Comparison of ENCODE assay signal across 8 cellular contexts in the genomic region with DNA sequence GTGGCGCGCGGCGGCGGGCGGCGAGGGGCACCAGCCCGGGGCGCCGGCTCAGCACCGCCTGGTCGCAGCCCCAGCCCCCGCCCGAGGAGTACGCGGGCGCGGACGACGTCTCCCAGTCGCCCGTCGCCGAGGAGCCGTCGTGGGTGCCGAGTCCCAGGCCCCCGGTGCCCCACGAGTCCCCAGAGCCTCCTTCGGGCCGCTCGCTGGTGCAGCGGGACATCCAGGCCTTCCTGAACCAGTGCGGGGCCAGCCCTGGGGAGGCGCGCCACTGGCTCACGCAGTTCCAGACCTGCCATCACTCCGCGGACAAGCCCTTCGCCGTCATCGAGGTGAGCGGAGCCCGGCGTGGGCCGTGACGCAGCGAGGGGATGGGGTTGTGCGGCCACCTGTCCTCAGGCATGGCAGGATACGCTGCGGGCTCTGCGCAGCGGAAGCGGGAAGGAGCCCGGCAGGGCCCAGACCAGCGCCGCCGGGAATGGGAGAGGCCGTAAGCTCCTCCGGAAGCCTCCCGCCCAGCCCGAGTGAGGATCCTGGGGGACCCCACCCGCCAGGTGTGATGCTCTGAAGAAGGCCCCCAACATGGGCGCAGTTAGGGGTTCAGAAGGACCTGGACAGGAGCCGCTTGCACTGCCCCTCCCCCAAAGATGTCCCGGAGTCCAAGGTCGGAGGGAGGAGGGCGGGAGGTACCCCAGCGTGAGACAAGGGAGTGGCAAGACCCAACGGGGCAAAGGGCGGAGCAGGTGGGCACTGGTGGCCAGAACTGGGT. TPM values are rescaled to one million over a fixed set of nuclear protein-coding genes. Genes with fewer than 3 reads are reported as not detected.
DNase-seq lines count a peak whose midpoint lies in the region; ATAC-seq and TF ChIP-seq lines count a peak whose summit lies in the region.

No MANE protein-coding gene starts in this region.

- peaks cover 10% of the 10 kb centered on the region for H3K36me3 Mint-ChIP-seq in central memory CD8-positive, alpha-beta T cell (ENCODE audit: insufficient read depth)

- H3K27ac Mint-ChIP-seq in central memory CD8-positive, alpha-beta T cell (ENCODE audit: low read depth), result no peak overlapping the region

- TF ChIP-seq EP300 in tibial nerve (IDR thresholded peaks at IDR 0.05), result no peak

- TF ChIP-seq CTCF in lung (IDR thresholded peaks at IDR 0.05; ENCODE audit: control extremely low read depth, extremely low read depth), result no peak
- no peak for TF ChIP-seq CTCF in tibial nerve (IDR thresholded peaks at IDR 0.05)

- no peak overlapping the region for H3K9ac ChIP-seq in Karpas-422 (ENCODE audit: low read length)

- peak overlapping the region; percentile 12 for H3K4me3 ChIP-seq in lung
- H3K4me3 ChIP-seq in tibial nerve, result peak overlapping the region in 3 of 4 donors; percentile 4 to 62 (median 57)
- H3K4me3 ChIP-seq in Karpas-422 (ENCODE audit: low read length), result no peak overlapping the region

- no peak for TF ChIP-seq POLR2A in tibial nerve (IDR thresholded peaks at IDR 0.05)

- H3K27ac ChIP-seq in lung (ENCODE audit: low read depth in 1 of 2, low read length in 1 of 2), result peak overlapping the region in 1 of 2 donors; percentile 48
- H3K27ac ChIP-seq in tibial nerve, result peak overlapping the region in 2 of 4 donors; percentile 61 to 69
- H3K27ac ChIP-seq in Karpas-422 (ENCODE audit: low read length), result no peak overlapping the region

- H3K27me3 Mint-ChIP-seq in central memory CD8-positive, alpha-beta T cell, result peaks cover 9% of the 10 kb centered on the region

- no peaks in the 10 kb centered on the region for H3K27me3 ChIP-seq in lung (ENCODE audit: control insufficient read depth, insufficient read depth)
- H3K27me3 ChIP-seq in tibial nerve, result peaks cover 3 to 67% of the 10 kb centered on the region in 2 donors
- H3K27me3 ChIP-seq in Karpas-422 (ENCODE audit: low read length), result no peaks in the 10 kb centered on the region

- no peak for ATAC-seq in central memory CD8-positive, alpha-beta T cell (replicated peaks; ENCODE audit: extremely low read depth, poor library complexity, severe bottlenecking)
- ATAC-seq in lung (ENCODE audit: insufficient read depth, low FRiP score), result no peak
- no peak for ATAC-seq in HG02885 (IDR thresholded peaks at IDR 0.05; ENCODE audit: poor library complexity, unreplicated experiment)
- no peak for ATAC-seq in HG03439 (IDR thresholded peaks at IDR 0.05; ENCODE audit: unreplicated experiment)

- WGBS in lung, 2 donors, result 2 to 5% methylated on average over 57 to 71 of the region's 71 CpGs
- WGBS in tibial nerve, 2 donors, result 4 to 5% methylated on average over 18 to 59 of the region's 71 CpGs

- H3K9me2 ChIP-seq in Karpas-422 (replicated peaks; ENCODE audit: insufficient read depth, low read length), result no peaks in the 10 kb centered on the region

- H3K9me3 Mint-ChIP-seq in central memory CD8-positive, alpha-beta T cell, result no peaks in the 10 kb centered on the region

- H3K4me1 ChIP-seq in lung (ENCODE audit: control insufficient read depth in 2 of 2, insufficient read depth in 2 of 2, low read length in 2 of 2), result peaks cover 7 to 24% of the 10 kb centered on the region in 2 donors
- H3K4me1 ChIP-seq in tibial nerve, result peaks cover 0 to 42% (median 31%) of the 10 kb centered on the region in 4 donors
- H3K4me1 ChIP-seq in Karpas-422 (ENCODE audit: low read length), result peaks cover 31% of the 10 kb centered on the region

- no peaks in the 10 kb centered on the region for H4K20me1 ChIP-seq in Karpas-422 (ENCODE audit: insufficient read depth, low read depth, low read length)

- no peaks in the 10 kb centered on the region for H3K9me3 ChIP-seq in lung (ENCODE audit: control insufficient read depth in 2 of 2, insufficient read depth in 1 of 2, low read length in 1 of 2)
- H3K9me3 ChIP-seq in tibial nerve, result no peaks in the 10 kb centered on the region
- no peaks in the 10 kb centered on the region for H3K9me3 ChIP-seq in Karpas-422 (ENCODE audit: low read length)

- peaks cover 22% of the 10 kb centered on the region for H3K4me1 Mint-ChIP-seq in central memory CD8-positive, alpha-beta T cell

- peak overlapping the region; percentile 86 for H3K4me3 Mint-ChIP-seq in central memory CD8-positive, alpha-beta T cell

- no peak overlapping the region for H2AFZ ChIP-seq in Karpas-422 (ENCODE audit: low read length)

- H3K36me3 ChIP-seq in lung (ENCODE audit: control insufficient read depth in 2 of 2, insufficient read depth in 2 of 2, low read length in 2 of 2) (peaks cover 0 to 7% of the 10 kb centered on the region in 2 donors), tibial nerve (peaks cover 0 to 9% (median 0%) of the 10 kb centered on the region in 3 donors), Karpas-422 (ENCODE audit: insufficient read depth, low read length) (no peaks in the 10 kb centered on the region)

- no peak overlapping the region for H3K4me2 ChIP-seq in Karpas-422 (ENCODE audit: low read depth, low read length, poor library complexity, severe bottlenecking)

- peak; percentile 68 for DNase-seq in activated effector memory CD4-positive, alpha-beta T cell treated with anti-CD3 and anti-CD28 coated beads, Interleukin-2, amount 50 U/mL, for 16 hours
- no peak for DNase-seq in activated effector memory CD4-positive, alpha-beta T cell treated with Interleukin-2 at 50 U/mL for 16 hours
- DNase-seq in central memory CD8-positive, alpha-beta T cell (ENCODE audit: low spot score in 2 of 2), result no peak
- DNase-seq in lung (ENCODE audit: low spot score), result no peak
- no peak for DNase-seq in tibial nerve (ENCODE audit: low spot score in 2 of 2)
- no peak for DNase-seq in Karpas-422

- H3K79me2 ChIP-seq in Karpas-422 (ENCODE audit: low read length), result no peaks in the 10 kb centered on the region

RNA-seq across cellular contexts. Expression of a gene that starts 0.5 kb away (rescaled TPM):
- total RNA-seq in lung (10 to 100 TPM in 1 of 2 donors, 1 to 10 TPM in 1; 2.6 to 10.7 TPM), tibial nerve (1 to 10 TPM in 3 of 4 donors, under 1 TPM in 1; 0.84 to 7.2 (median 1.8) TPM)
- 1 to 10 TPM; 3.6 to 6.4 TPM for polyA plus RNA-seq in lung
- 2.4 and 4.3 TPM in 2 replicates for total RNA-seq in Karpas-422 (2014; rRNA removed; shearing (Covaris generic); ENCODE audit: low replicate concordance)

RNA-seq across cellular contexts. Expression of a gene that starts 9.8 kb away (rescaled TPM):
- total RNA-seq in lung (10 to 100 TPM; 32.9 to 33.3 TPM), tibial nerve (10 to 100 TPM; 28.6 to 41.2 (median 34.5) TPM)
- polyA plus RNA-seq in lung, result 10 to 100 TPM; 28.7 to 43.5 TPM
- total RNA-seq in Karpas-422 (2014; rRNA removed; shearing (Covaris generic); ENCODE audit: low replicate concordance), result 26.6 and 42.4 TPM in 2 replicates

RNA-seq across cellular contexts. Expression of a gene that starts 51.2 kb away (rescaled TPM):
- total RNA-seq in lung (under 1 TPM in 1 of 2 donors, not detected in 1; 0.25 TPM), tibial nerve (1 to 10 TPM in 1 of 4 donors, not detected in 3; 2.0 TPM)
- under 1 TPM in 1 of 2 donors, not detected in 1; 0.05 TPM for polyA plus RNA-seq in lung
- total RNA-seq in Karpas-422 (2014; rRNA removed; shearing (Covaris generic); ENCODE audit: low replicate concordance), result 0.51 TPM in 1 of 2 replicates, not detected in the other
